In genomic region chr17:65108152-65108551, GRCh38 we compare ENCODE assay signal across 1 cellular context.
TF ChIP-seq lines count a peak whose summit lies in the region.

No MANE protein-coding gene starts in this region.

TF ChIP-seq in K562, 482 proteins besides CTCF, POLR2A, EP300 and RAD21:
- TF ChIP-seq KDM1A (IDR thresholded peaks at IDR 0.05) = peak; percentile 13 to 53; a peak in 1 of 4 replicates
- TF ChIP-seq, protein P1, sequence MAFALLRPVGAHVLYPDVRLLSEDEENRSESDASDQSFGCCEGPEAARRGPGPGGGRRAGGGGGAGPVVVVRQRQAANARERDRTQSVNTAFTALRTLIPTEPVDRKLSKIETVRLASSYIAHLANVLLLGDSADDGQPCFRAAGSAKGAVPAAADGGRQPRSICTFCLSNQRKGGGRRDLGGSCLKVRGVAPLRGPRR (CRISPR knock-in tag; IDR thresholded peaks at IDR 0.05) = no peak
- TF ChIP-seq ZFP36 (IDR thresholded peaks at IDR 0.05; ENCODE audit: low read depth, low read length, partially characterized antibody) = peak; percentile 63
- no peak for TF ChIP-seq ZNF668 (CRISPR knock-in tag; IDR thresholded peaks at IDR 0.05)
- no peak for TF ChIP-seq SIX5 (IDR thresholded peaks at IDR 0.05; ENCODE audit: borderline replicate concordance in 1 of 2, insufficient read depth in 1 of 2, low read depth in 1 of 2, low read length in 2 of 2)
- TF ChIP-seq CAMTA2 (CRISPR knock-in tag; conservative IDR thresholded peaks at IDR 0.05) = no peak
- TF ChIP-seq RBM25 (IDR thresholded peaks at IDR 0.05; ENCODE audit: low read depth, low read length, severe bottlenecking) = peak; percentile 87
- no peak for TF ChIP-seq NFIX (CRISPR knock-in tag; IDR thresholded peaks at IDR 0.05; ENCODE audit: low read depth)
- TF ChIP-seq ESRRB (CRISPR knock-in tag; IDR thresholded peaks at IDR 0.05; ENCODE audit: borderline replicate concordance) = no peak
- TF ChIP-seq ZBTB9 (CRISPR knock-in tag; IDR thresholded peaks at IDR 0.05) = no peak
- TF ChIP-seq DIDO1 (tag; IDR thresholded peaks at IDR 0.05; ENCODE audit: low read depth) = no peak
- TF ChIP-seq BCOR (IDR thresholded peaks at IDR 0.05) = peak; percentile 68
